ENCODE assay signal across 1 cellular context in genomic region chr4:102878349-102878748, GRCh38.
TF ChIP-seq lines count a peak whose summit lies in the region.
"Not testable (repeated sequence)": the region's sequence is repeated elsewhere in the genome, so short reads cannot be mapped to it uniquely, and the experiment has no call there.

No MANE protein-coding gene starts in this region.

TF ChIP-seq in HepG2, 621 proteins besides CTCF, POLR2A, EP300 and RAD21 (continues in another document):
- TF ChIP-seq BCL6 (CRISPR knock-in tag; IDR thresholded peaks at IDR 0.05) (peak; percentile 64), CEBPB (IDR thresholded peaks at IDR 0.05; ENCODE audit: borderline replicate concordance, low read depth, low read length) (peak; percentile 52), POGK (CRISPR knock-in tag; conservative IDR thresholded peaks at IDR 0.05) (peak; percentile 80), ATF3 (CRISPR knock-in tag; IDR thresholded peaks at IDR 0.05) (peak; percentile 88), RARA (CRISPR knock-in tag; IDR thresholded peaks at IDR 0.05) (peak; percentile 72), FOXA1 (CRISPR knock-in tag; IDR thresholded peaks at IDR 0.05) (peak; percentile 67), MED1 (CRISPR knock-in tag; IDR thresholded peaks at IDR 0.05) (peak; percentile 34; the same call in 1 of the 2 replicates), CCDC6 (CRISPR knock-in tag; IDR thresholded peaks at IDR 0.05) (0 out of 2 replicates have a peak, but pooled peaks have one; percentile 51), HDAC1 (CRISPR knock-in tag; IDR thresholded peaks at IDR 0.05) (peak; percentile 27; the same call in 1 of the 2 replicates), THRA (CRISPR knock-in tag; IDR thresholded peaks at IDR 0.05; ENCODE audit: borderline replicate concordance) (0 out of 2 replicates have a peak, but pooled peaks have one; percentile 27), SALL1 (CRISPR knock-in tag; IDR thresholded peaks at IDR 0.05) (peak; percentile 70; the same call in 1 of the 2 replicates), KMT2A (CRISPR knock-in tag; IDR thresholded peaks at IDR 0.05) (0 out of 2 replicates have a peak, but pooled peaks have one; percentile 25), HOXA3 (CRISPR knock-in tag; IDR thresholded peaks at IDR 0.05) (peak; percentile 53), ZNF34 (CRISPR knock-in tag; IDR thresholded peaks at IDR 0.05; ENCODE audit: borderline replicate concordance) (0 out of 2 replicates have a peak, but pooled peaks have one; percentile 63), ZNF644 (CRISPR knock-in tag; IDR thresholded peaks at IDR 0.05; ENCODE audit: low read depth) (peak; percentile 82), ZGPAT (CRISPR knock-in tag; IDR thresholded peaks at IDR 0.05) (peak; percentile 42; the same call in 1 of the 2 replicates), SOX5 (CRISPR knock-in tag; IDR thresholded peaks at IDR 0.05; ENCODE audit: borderline replicate concordance) (peak; percentile 56; the same call in 1 of the 2 replicates), HNF1A (CRISPR knock-in tag; IDR thresholded peaks at IDR 0.05; ENCODE audit: borderline replicate concordance) (0 out of 2 replicates have a peak, but pooled peaks have one; percentile 14), NCOA2 (CRISPR knock-in tag; IDR thresholded peaks at IDR 0.05) (peak; percentile 43; the same call in 1 of the 2 replicates), KDM6A (CRISPR knock-in tag; IDR thresholded peaks at IDR 0.05; ENCODE audit: low read depth) (peak; percentile 57; the same call in 1 of the 2 replicates), TFAP4 (IDR thresholded peaks at IDR 0.05; ENCODE audit: borderline replicate concordance, low read depth) (peak; percentile 88), ZNF710 (CRISPR knock-in tag; IDR thresholded peaks at IDR 0.05; ENCODE audit: borderline replicate concordance) (peak; percentile 46; the same call in 1 of the 2 replicates), SOX13 (IDR thresholded peaks at IDR 0.05) (0 out of 2 replicates have a peak, but pooled peaks have one; percentile 15), SOX13 (CRISPR knock-in tag; conservative IDR thresholded peaks at IDR 0.05 in 1 of 2, IDR thresholded peaks at IDR 0.05 in 1 of 2) (peak in 1 of 2 experiments; percentile 74; a peak in 2 of 4 replicates), PAXIP1 (CRISPR knock-in tag; conservative IDR thresholded peaks at IDR 0.05) (peak; percentile 67), ELF3 (CRISPR knock-in tag; IDR thresholded peaks at IDR 0.05) (peak; percentile 72), DMAP1 (CRISPR knock-in tag; IDR thresholded peaks at IDR 0.05) (peak; percentile 26; the same call in 1 of the 2 replicates), ATF2 (CRISPR knock-in tag; IDR thresholded peaks at IDR 0.05) (peak; percentile 35; the same call in 1 of the 2 replicates), NR2F6 (IDR thresholded peaks at IDR 0.05) (peak; percentile 66), NR2F6 (CRISPR knock-in tag; IDR thresholded peaks at IDR 0.05) (peak; percentile 86), GATAD2A (CRISPR knock-in tag; IDR thresholded peaks at IDR 0.05) (peak; percentile 88), ARID5B (CRISPR knock-in tag; IDR thresholded peaks at IDR 0.05) (peak; percentile 83), ZMYM3 (CRISPR knock-in tag; IDR thresholded peaks at IDR 0.05) (peak; percentile 61), FOXA3 (CRISPR knock-in tag; IDR thresholded peaks at IDR 0.05) (peak; percentile 72), KLF6 (CRISPR knock-in tag; IDR thresholded peaks at IDR 0.05) (0 out of 2 replicates have a peak, but pooled peaks have one; percentile 18)
- not testable (repeated sequence) for TF ChIP-seq FOXA1 (IDR thresholded peaks at IDR 0.05); HNF1A (IDR thresholded peaks at IDR 0.05; ENCODE audit: low read depth)
